Comparison of ENCODE assay signal across 13 cellular contexts in genomic region chr21:34987673-34988072, GRCh38.
DNase-seq lines count a peak whose midpoint lies in the region; ATAC-seq, FAIRE-seq and TF ChIP-seq lines count a peak whose summit lies in the region.
"Had no signal": no experiment of that assay in that cellular context is flagged by ENCODE, and none has a peak within 500 bp of the region (broad histone marks: within the 10 kb centered on the region; RNA-seq: fewer than 3 reads in every experiment).

No MANE protein-coding gene starts in this region.

- peak overlapping the region; percentile 77 for H3K27ac ChIP-seq in brain microvascular endothelial cell
- H3K27ac ChIP-seq: upper lobe of left lung had no signal

- in situ Hi-C loops in brain microvascular endothelial cell (cut with HindIII; ENCODE audit: low pct_ligation_motif_present, low sequenced_read_pairs) = no loop called here

- peaks cover 20% of the 10 kb centered on the region for H3F3A ChIP-seq in Loucy (ENCODE audit: low read depth)

- H3K4me2 ChIP-seq in Loucy (ENCODE audit: low read depth, low read length, poor library complexity, severe bottlenecking) (peak overlapping the region; percentile 26), skeletal muscle satellite cell (ENCODE audit: low read length) (peak overlapping the region; percentile 42)
- H3K4me2 ChIP-seq: A549 had no signal

- no peak for DNase-seq in activated CD4-positive, alpha-beta T cell treated with anti-CD3 and anti-CD28 coated beads for 36 hours
- DNase-seq in activated CD4-positive, alpha-beta T cell treated with anti-CD3 and anti-CD28 coated beads for 1 hour = no peak
- no peak for DNase-seq in brain microvascular endothelial cell
- DNase-seq in RCC 7860 (ENCODE audit: low spot score) = no peak
- DNase-seq in NOMO-1 treated with dmso at 0.1 percent for 144 hours (lab: John Stamatoyannopoulos, UW; ENCODE audit: unreplicated experiment) = no peak
- DNase-seq: caudate nucleus, Kasumi-1, upper lobe of left lung had no signal

- H3K4me1 ChIP-seq in Loucy (ENCODE audit: insufficient read depth, low read length, poor library complexity, severe bottlenecking) = peaks cover 66% of the 10 kb centered on the region
- H3K4me1 ChIP-seq in skeletal muscle satellite cell (ENCODE audit: control insufficient read depth, insufficient read depth, low read length) = peaks cover 47% of the 10 kb centered on the region

- H3K36me3 ChIP-seq in Loucy (ENCODE audit: insufficient read depth, low read length) (peaks cover 73% of the 10 kb centered on the region; the same call in 1 of the 2 replicates), brain microvascular endothelial cell (replicated peaks) (no peaks in the 10 kb centered on the region), skeletal muscle satellite cell (ENCODE audit: insufficient read depth, low read length) (no peaks in the 10 kb centered on the region)
- H3K36me3 ChIP-seq: sigmoid colon, upper lobe of left lung had no signal

- H3K9me2 ChIP-seq in Loucy (replicated peaks; ENCODE audit: low read depth, low read length) = no peaks in the 10 kb centered on the region

- CTCF ChIA-PET in activated CD4-positive, alpha-beta T cell treated with anti-CD3 and anti-CD28 coated beads for 36 hours (lab: Charles Lee) = interaction anchor here (0.8 to 5.0 kb wide), 7 partner anchors 9 to 98 kb away, joined by 3 to 27 read pairs (median 5); no protein-coding TSS in a partner anchor

- no peaks in the 10 kb centered on the region for H3K27me3 Mint-ChIP-seq in activated CD4-positive, alpha-beta T cell treated with anti-CD3 and anti-CD28 coated beads for 36 hours

- H3K36me3 Mint-ChIP-seq in activated CD4-positive, alpha-beta T cell treated with anti-CD3 and anti-CD28 coated beads for 36 hours (ENCODE audit: low read depth) = peaks cover 19% of the 10 kb centered on the region

- H3K9ac ChIP-seq in Loucy (ENCODE audit: low read depth, low read length, poor library complexity, severe bottlenecking) = no peak overlapping the region
- peak overlapping the region; percentile 43 for H3K9ac ChIP-seq in skeletal muscle satellite cell (ENCODE audit: low read depth, low read length)

- no peak for FAIRE-seq in RCC 7860 (lab: Jason Lieb, UNC)
- FAIRE-seq: A549 had no signal

- ATAC-seq in activated CD4-positive, alpha-beta T cell treated with anti-CD3 and anti-CD28 coated beads for 36 hours = no peak
- ATAC-seq in GM21526 (IDR thresholded peaks at IDR 0.05; ENCODE audit: low FRiP score, unreplicated experiment) = no peak
- ATAC-seq: A549 had no signal

- no peak overlapping the region for H2AFZ ChIP-seq in Loucy (ENCODE audit: low read length)

- no peaks in the 10 kb centered on the region for H3K9me3 Mint-ChIP-seq in activated CD4-positive, alpha-beta T cell treated with anti-CD3 and anti-CD28 coated beads for 36 hours (ENCODE audit: low read depth)

- peak overlapping the region; percentile 61 for H3K4me3 Mint-ChIP-seq in activated CD4-positive, alpha-beta T cell treated with anti-CD3 and anti-CD28 coated beads for 36 hours

- peak overlapping the region; percentile 89 for H3K27ac Mint-ChIP-seq in activated CD4-positive, alpha-beta T cell treated with anti-CD3 and anti-CD28 coated beads for 36 hours

- intact Hi-C loops in activated CD4-positive, alpha-beta T cell treated with anti-CD3 and anti-CD28 coated beads for 36 hours (cut with DNase I, micrococcal nuclease) = loop anchor here (1.0 to 10.0 kb wide), 18 partner anchors 18 to 415 kb away; partner anchors contain the start of gene RUNX1 (in 1 of the 2)

- H3K27me3 ChIP-seq in Loucy (ENCODE audit: insufficient read depth, low read length, poor library complexity, severe bottlenecking) (no peaks in the 10 kb centered on the region), brain microvascular endothelial cell (replicated peaks) (no peaks in the 10 kb centered on the region), skeletal muscle satellite cell (ENCODE audit: control insufficient read depth, insufficient read depth, low read length) (no peaks in the 10 kb centered on the region)
- H3K27me3 ChIP-seq: sigmoid colon, upper lobe of left lung had no signal

- TF ChIP-seq CTCF in Loucy (conservative IDR thresholded peaks at IDR 0.05; ENCODE audit: low read length) (no peak), brain microvascular endothelial cell (IDR thresholded peaks at IDR 0.05; ENCODE audit: low read depth, low read length, missing control alignments) (no peak)

- H3K4me3 ChIP-seq in Loucy (ENCODE audit: low read length, poor library complexity, severe bottlenecking) (no peak overlapping the region), brain microvascular endothelial cell (ENCODE audit: low read depth, low read length) (no peak overlapping the region), skeletal muscle satellite cell (ENCODE audit: low read length) (no peak overlapping the region)
- H3K4me3 ChIP-seq: A549, sigmoid colon, upper lobe of left lung had no signal

- H3K9me3 ChIP-seq in Loucy (ENCODE audit: insufficient read depth, low read depth, low read length) (no peaks in the 10 kb centered on the region), skeletal muscle satellite cell (replicated peaks; ENCODE audit: low read length) (no peaks in the 10 kb centered on the region)
- H3K9me3 ChIP-seq: A549, sigmoid colon, upper lobe of left lung had no signal

- peaks cover 96% of the 10 kb centered on the region for H3K4me1 Mint-ChIP-seq in activated CD4-positive, alpha-beta T cell treated with anti-CD3 and anti-CD28 coated beads for 36 hours

- H4K20me1 ChIP-seq in Loucy (ENCODE audit: insufficient read depth, low read length, poor library complexity, severe bottlenecking) = peaks cover 95% of the 10 kb centered on the region

- POLR2A ChIA-PET in activated CD4-positive, alpha-beta T cell treated with anti-CD3 and anti-CD28 coated beads for 36 hours (lab: Charles Lee) = interaction anchor here (0.6 to 1.8 kb wide), 5 partner anchors 20 to 102 kb away, joined by 3 to 10 read pairs (median 7); no protein-coding TSS in a partner anchor

- H3K79me2 ChIP-seq in Loucy (ENCODE audit: insufficient read depth, low read length) = peaks cover 98% of the 10 kb centered on the region
